ENCODE assay signal across 20 cellular contexts in the genomic region with DNA sequence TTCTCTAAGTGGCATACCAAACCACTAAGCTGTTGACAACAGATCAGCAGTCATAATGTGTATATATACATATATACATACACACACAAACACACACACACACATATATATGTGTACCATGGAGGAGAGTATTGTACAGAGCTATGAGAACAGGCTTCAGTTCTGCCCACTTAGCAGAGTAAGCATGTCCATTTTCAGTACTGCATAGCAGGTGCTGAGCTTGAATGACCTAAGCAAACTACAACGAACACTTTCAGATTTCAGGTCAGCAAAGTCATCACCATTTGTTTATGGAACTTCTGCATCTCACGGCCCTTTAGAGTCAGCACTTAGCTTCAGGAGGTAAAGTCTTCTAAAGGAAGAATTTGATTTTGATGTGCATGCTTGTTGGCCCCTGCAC.
A peak's percentile ranks its signal among the peaks of the same experiment; 100 is the strongest.
DNase-seq lines count a peak whose midpoint lies in the region; ATAC-seq, FAIRE-seq and TF ChIP-seq lines count a peak whose summit lies in the region.
"Had no signal": no experiment of that assay in that cellular context is flagged by ENCODE, and none has a peak within 500 bp of the region (broad histone marks: within the 10 kb centered on the region; RNA-seq: fewer than 3 reads in every experiment).

No MANE protein-coding gene starts in this region.

- no peaks in the 10 kb centered on the region for H3K4me1 Mint-ChIP-seq in osteocyte (ENCODE audit: unreplicated experiment)
- no peaks in the 10 kb centered on the region for H3K4me1 Mint-ChIP-seq in nephron progenitor cell
- H3K4me1 Mint-ChIP-seq: CD4-positive, alpha-beta memory T cell had no signal

- H2AFZ ChIP-seq in KMS-11 (ENCODE audit: low read depth) (peak overlapping the region; percentile 44; the same call in 1 of the 2 replicates), GM12878 (ENCODE audit: control insufficient read depth, low read depth, low read length) (no peak overlapping the region)
- H2AFZ ChIP-seq: GM23248 had no signal

- SMC1A ChIA-PET in GM12878 (lab: Charles Lee; ENCODE audit: uncharacterized antibody, unreplicated experiment): interaction anchor here (0.9 to 1.3 kb wide), 2 partner anchors 24 to 58 kb away, joined by 3 to 5 read pairs; no protein-coding TSS in a partner anchor

- H3K36me3 ChIP-seq in KMS-11 (ENCODE audit: insufficient read depth): no peaks in the 10 kb centered on the region
- H3K36me3 ChIP-seq in GM12878 (ENCODE audit: control insufficient read depth in 2 of 2, insufficient read depth in 2 of 2, low read length in 1 of 2): no peaks in the 10 kb centered on the region
- no peaks in the 10 kb centered on the region for H3K36me3 ChIP-seq in WERI-Rb-1

- no peaks in the 10 kb centered on the region for H4K20me1 ChIP-seq in KMS-11 (ENCODE audit: insufficient read depth)
- no peaks in the 10 kb centered on the region for H4K20me1 ChIP-seq in GM12878 (ENCODE audit: control insufficient read depth, insufficient read depth)

- no peak for TF ChIP-seq POLR2A in GM12878 (IDR thresholded peaks at IDR 0.05; ENCODE audit: low read depth, low read length)

- H3K4me3 ChIP-seq in GM12865 (ENCODE audit: low read depth, low read length) (no peak overlapping the region), KMS-11 (IDR thresholded peaks at IDR 0.05; ENCODE audit: insufficient read depth, low read depth, low read length) (no peak overlapping the region), GM12878 (no peak overlapping the region), WERI-Rb-1 (ENCODE audit: low read depth, low read length) (no peak overlapping the region)
- H3K4me3 ChIP-seq: GM23248 had no signal

- H3K9ac ChIP-seq in KMS-11: no peak overlapping the region
- no peak overlapping the region for H3K9ac ChIP-seq in GM12878 (ENCODE audit: control insufficient read depth, insufficient read depth, low read length)
- H3K9ac ChIP-seq: GM23248 had no signal

- BruUV-seq in GM12878 (replicated peaks; lab: Mats Ljungman, UMichigan): no TSS peak

- no peak overlapping the region for H3K27ac Mint-ChIP-seq in osteocyte (ENCODE audit: unreplicated experiment)
- no peak overlapping the region for H3K27ac Mint-ChIP-seq in nephron progenitor cell

- no peak for FAIRE-seq in GM12878 (lab: Jason Lieb, UNC)
- FAIRE-seq: D721Med, G401.6, GM12891, GM18507, H1 had no signal

- H3K36me3 Mint-ChIP-seq in osteocyte (ENCODE audit: unreplicated experiment) (no peaks in the 10 kb centered on the region), nephron progenitor cell (ENCODE audit: low read depth) (no peaks in the 10 kb centered on the region)
- H3K36me3 Mint-ChIP-seq: CD4-positive, alpha-beta memory T cell had no signal

- peak; percentile 52 for ATAC-seq in GM21786 (IDR thresholded peaks at IDR 0.05; ENCODE audit: unreplicated experiment)
- ATAC-seq in GM12878: peak; percentile 55
- ATAC-seq in Right ventricle myocardium inferior: no peak

- no peak for TF ChIP-seq RAD21 in GM12878 (IDR thresholded peaks at IDR 0.05; ENCODE audit: insufficient read depth, low read depth, low read length)

- H3K27me3 ChIP-seq in KMS-11 (ENCODE audit: insufficient read depth, low read depth) (no peaks in the 10 kb centered on the region), GM12878 (replicated peaks in 1 of 2; ENCODE audit: control insufficient read depth in 2 of 2, insufficient read depth in 2 of 2, low read length in 1 of 2) (no peaks in the 10 kb centered on the region), WERI-Rb-1 (ENCODE audit: insufficient read depth, low read depth, severe bottlenecking) (no peaks in the 10 kb centered on the region)

- H3K9me3 ChIP-seq in GM12878 (replicated peaks; ENCODE audit: control insufficient read depth, insufficient read depth, low read length): no peaks in the 10 kb centered on the region
- H3K9me3 ChIP-seq in WERI-Rb-1 (ENCODE audit: severe bottlenecking): no peaks in the 10 kb centered on the region

- CTCF ChIA-PET in GM12878 (lab: Yijun Ruan, JAX): no interaction called here

- peak; percentile 2 for DNase-seq in GM12865 (ENCODE audit: low read depth)
- DNase-seq in GM12878 (ENCODE audit: low read depth, low spot score): no peak
- DNase-seq in Right ventricle myocardium inferior (ENCODE audit: missing footprints): no peak
- no peak for DNase-seq in osteocyte (ENCODE audit: extremely low spot score, unreplicated experiment)
- DNase-seq in nephron progenitor cell: no peak
- DNase-seq in WERI-Rb-1: no peak
- DNase-seq: C1 segment of cervical spinal cord; CD4-positive, alpha-beta memory T cell; DMS 273 treated with DMSO at 0.1 percent for 48 hours; DND-41; GM23248; H7; HCEC 1CT had no signal

- no peak for TF ChIP-seq EP300 in GM12878 (IDR thresholded peaks at IDR 0.05; ENCODE audit: borderline replicate concordance in 1 of 2, control insufficient read depth in 1 of 2, low read depth in 2 of 2, low read length in 2 of 2)

- H3K4me2 ChIP-seq in KMS-11: no peak overlapping the region; the same call in 1 of the 2 replicates
- H3K4me2 ChIP-seq in GM12878 (ENCODE audit: control insufficient read depth, insufficient read depth): no peak overlapping the region

- H3K27me3 Mint-ChIP-seq in osteocyte (ENCODE audit: unreplicated experiment) (peaks cover 8% of the 10 kb centered on the region), nephron progenitor cell (ENCODE audit: low read depth, poor library complexity) (no peaks in the 10 kb centered on the region)
- H3K27me3 Mint-ChIP-seq: CD4-positive, alpha-beta memory T cell had no signal

- RAD21 ChIA-PET in GM12878 (lab: Charles Lee; ENCODE audit: unreplicated experiment): no interaction called here

- in situ Hi-C loops in GM12878 (cut with MboI): no loop called here

- TF ChIP-seq CTCF in GM12865 (IDR thresholded peaks at IDR 0.05; ENCODE audit: insufficient read depth, low read depth, low read length, missing control alignments) (no peak), KMS-11 (conservative IDR thresholded peaks at IDR 0.05; ENCODE audit: low read depth, low read length) (no peak), GM12878 (IDR thresholded peaks at IDR 0.05 in 2 of 3, conservative IDR thresholded peaks at IDR 0.05 in 1 of 3; ENCODE audit: control insufficient read depth in 2 of 3, extremely low read depth in 1 of 3, insufficient read depth in 1 of 3, low read depth in 3 of 3, low read length in 3 of 3) (no peak), osteocyte (IDR thresholded peaks at IDR 0.05) (no peak), nephron progenitor cell (IDR thresholded peaks at IDR 0.05) (no peak), WERI-Rb-1 (IDR thresholded peaks at IDR 0.05; ENCODE audit: low read depth, low read length) (no peak)

- intact Hi-C loops in GM12878 (cut with micrococcal nuclease; ENCODE audit: unreplicated experiment): no loop called here
- intact Hi-C loops in Right ventricle myocardium inferior (cut with DNase I): no loop called here

- 20% methylated on average over 2 of the region's 2 CpGs for WGBS in GM12878 (ENCODE audit: insufficient coverage, insufficient replicate concordance, low lambda C conversion rate, missing lambda C conversion rate)

- H3K79me2 ChIP-seq in KMS-11 (ENCODE audit: insufficient read depth, low read depth) (no peaks in the 10 kb centered on the region), GM12878 (ENCODE audit: control insufficient read depth, insufficient read depth, low read length) (no peaks in the 10 kb centered on the region)

- H3K27ac ChIP-seq in KMS-11: peak overlapping the region; percentile 20; the same call in 1 of the 2 replicates
- no peak overlapping the region for H3K27ac ChIP-seq in GM12878 (ENCODE audit: control insufficient read depth, insufficient read depth)
- H3K27ac ChIP-seq in WERI-Rb-1: no peak overlapping the region
- H3K27ac ChIP-seq: GM23248 had no signal

- H3K9me3 Mint-ChIP-seq in osteocyte (ENCODE audit: unreplicated experiment) (no peaks in the 10 kb centered on the region), nephron progenitor cell (no peaks in the 10 kb centered on the region)

- POLR2A ChIA-PET in GM12878 (lab: Charles Lee): no interaction called here

- H3K4me1 ChIP-seq in KMS-11 (ENCODE audit: low read depth, poor library complexity, severe bottlenecking): no peaks in the 10 kb centered on the region
- H3K4me1 ChIP-seq in GM12878 (ENCODE audit: control insufficient read depth, insufficient read depth, low read length): no peaks in the 10 kb centered on the region

- H3K4me3 Mint-ChIP-seq in osteocyte (ENCODE audit: unreplicated experiment) (no peak overlapping the region), nephron progenitor cell (no peak overlapping the region)
- H3K4me3 Mint-ChIP-seq: CD4-positive, alpha-beta memory T cell had no signal

TF ChIP-seq in GM12878, 131 proteins besides CTCF, POLR2A, EP300 and RAD21 (continues in another document):
- TF ChIP-seq, protein P1, sequence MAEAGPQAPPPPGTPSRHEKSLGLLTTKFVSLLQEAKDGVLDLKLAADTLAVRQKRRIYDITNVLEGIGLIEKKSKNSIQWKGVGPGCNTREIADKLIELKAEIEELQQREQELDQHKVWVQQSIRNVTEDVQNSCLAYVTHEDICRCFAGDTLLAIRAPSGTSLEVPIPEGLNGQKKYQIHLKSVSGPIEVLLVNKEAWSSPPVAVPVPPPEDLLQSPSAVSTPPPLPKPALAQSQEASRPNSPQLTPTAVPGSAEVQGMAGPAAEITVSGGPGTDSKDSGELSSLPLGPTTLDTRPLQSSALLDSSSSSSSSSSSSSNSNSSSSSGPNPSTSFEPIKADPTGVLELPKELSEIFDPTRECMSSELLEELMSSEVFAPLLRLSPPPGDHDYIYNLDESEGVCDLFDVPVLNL (IDR thresholded peaks at IDR 0.05; ENCODE audit: low read depth, low read length): no peak
- TF ChIP-seq MYC (IDR thresholded peaks at IDR 0.05; ENCODE audit: insufficient read depth, insufficient read length, insufficient replicate concordance, low read length, severe bottlenecking): no peak
- no peak for TF ChIP-seq NR2F1 (conservative IDR thresholded peaks at IDR 0.05)
- TF ChIP-seq, protein P2, sequence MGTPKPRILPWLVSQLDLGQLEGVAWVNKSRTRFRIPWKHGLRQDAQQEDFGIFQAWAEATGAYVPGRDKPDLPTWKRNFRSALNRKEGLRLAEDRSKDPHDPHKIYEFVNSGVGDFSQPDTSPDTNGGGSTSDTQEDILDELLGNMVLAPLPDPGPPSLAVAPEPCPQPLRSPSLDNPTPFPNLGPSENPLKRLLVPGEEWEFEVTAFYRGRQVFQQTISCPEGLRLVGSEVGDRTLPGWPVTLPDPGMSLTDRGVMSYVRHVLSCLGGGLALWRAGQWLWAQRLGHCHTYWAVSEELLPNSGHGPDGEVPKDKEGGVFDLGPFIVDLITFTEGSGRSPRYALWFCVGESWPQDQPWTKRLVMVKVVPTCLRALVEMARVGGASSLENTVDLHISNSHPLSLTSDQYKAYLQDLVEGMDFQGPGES (IDR thresholded peaks at IDR 0.05): no peak
- TF ChIP-seq, protein P3, sequence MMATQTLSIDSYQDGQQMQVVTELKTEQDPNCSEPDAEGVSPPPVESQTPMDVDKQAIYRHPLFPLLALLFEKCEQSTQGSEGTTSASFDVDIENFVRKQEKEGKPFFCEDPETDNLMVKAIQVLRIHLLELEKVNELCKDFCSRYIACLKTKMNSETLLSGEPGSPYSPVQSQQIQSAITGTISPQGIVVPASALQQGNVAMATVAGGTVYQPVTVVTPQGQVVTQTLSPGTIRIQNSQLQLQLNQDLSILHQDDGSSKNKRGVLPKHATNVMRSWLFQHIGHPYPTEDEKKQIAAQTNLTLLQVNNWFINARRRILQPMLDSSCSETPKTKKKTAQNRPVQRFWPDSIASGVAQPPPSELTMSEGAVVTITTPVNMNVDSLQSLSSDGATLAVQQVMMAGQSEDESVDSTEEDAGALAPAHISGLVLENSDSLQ (IDR thresholded peaks at IDR 0.05): no peak
